Comparison of ENCODE assay signal across 24 cellular contexts in genomic region chr1:85748120-85748519, GRCh38. TPM values are rescaled to one million over a fixed set of nuclear protein-coding genes. Genes with fewer than 3 reads are reported as not detected.
DNase-seq lines count a peak whose midpoint lies in the region; ATAC-seq, FAIRE-seq and TF ChIP-seq lines count a peak whose summit lies in the region.
"Had no signal": no experiment of that assay in that cellular context is flagged by ENCODE, and none has a peak within 500 bp of the region (broad histone marks: within the 10 kb centered on the region; RNA-seq: fewer than 3 reads in every experiment).

No MANE protein-coding gene starts in this region.

- no peaks in the 10 kb centered on the region for H3K4me1 ChIP-seq in Caco-2
- no peaks in the 10 kb centered on the region for H3K4me1 ChIP-seq in NT2/D1 (ENCODE audit: insufficient read depth, insufficient read length)
- H3K4me1 ChIP-seq in K562 (replicated peaks in 1 of 2; ENCODE audit: control insufficient read depth in 2 of 2, insufficient read depth in 2 of 2, low read length in 2 of 2), result no peaks in the 10 kb centered on the region
- no peaks in the 10 kb centered on the region for H3K4me1 ChIP-seq in stomach
- no peaks in the 10 kb centered on the region for H3K4me1 ChIP-seq in suprapubic skin
- no peaks in the 10 kb centered on the region for H3K4me1 ChIP-seq in breast epithelium
- H3K4me1 ChIP-seq: BE2C, BLaER1 had no signal

- no peaks in the 10 kb centered on the region for H4K20me1 ChIP-seq in K562 (replicated peaks; ENCODE audit: control insufficient read depth, insufficient read depth, low read length)
- H4K20me1 ChIP-seq: BLaER1 had no signal

- ATAC-seq in K562, result peak; percentile 78

- TF ChIP-seq POLR2A in K562 (conservative IDR thresholded peaks at IDR 0.05) (no peak), stomach (IDR thresholded peaks at IDR 0.05) (no peak), suprapubic skin (IDR thresholded peaks at IDR 0.05) (no peak), breast epithelium (IDR thresholded peaks at IDR 0.05) (no peak)

- BruUV-seq in Caco-2 (replicated peaks; lab: Mats Ljungman, UMichigan), result no TSS peak
- TSS peak; percentile 74 for BruUV-seq in K562 (replicated peaks; lab: Mats Ljungman, UMichigan)

- H3K36me3 ChIP-seq in Caco-2 (ENCODE audit: control insufficient read depth, insufficient read depth, low read length) (no peaks in the 10 kb centered on the region), NT2/D1 (ENCODE audit: insufficient read depth, insufficient read length, low read length) (no peaks in the 10 kb centered on the region), K562 (ENCODE audit: control insufficient read depth, insufficient read depth, low read length) (no peaks in the 10 kb centered on the region), stomach (no peaks in the 10 kb centered on the region), suprapubic skin (no peaks in the 10 kb centered on the region), breast epithelium (no peaks in the 10 kb centered on the region)
- H3K36me3 ChIP-seq: BE2C, BLaER1 had no signal

- TF ChIP-seq EP300 in K562 (IDR thresholded peaks at IDR 0.05; ENCODE audit: low read length) (no peak), stomach (IDR thresholded peaks at IDR 0.05) (no peak), suprapubic skin (IDR thresholded peaks at IDR 0.05) (no peak)

- DNase-seq in Caco-2 (no peak), DMS53 (lab: John Stamatoyannopoulos, UW) (peak; percentile 65), NT2/D1 (ENCODE audit: low read depth, low spot score) (no peak), K562 (ENCODE audit: extremely low read depth in 1 of 4, low spot score in 3 of 4) (peak in 1 of 4 experiments; percentile 9), HT-29 (ENCODE audit: low spot score) (no peak), stomach (no peak), suprapubic skin (ENCODE audit: low spot score in 2 of 2) (no peak), breast epithelium (ENCODE audit: low spot score in 2 of 2) (no peak)
- DNase-seq: 8988T; ACHN; BE2C; C1 segment of cervical spinal cord; Calu3; CD4-positive, alpha-beta memory T cell; CD4-positive, CD25-positive, alpha-beta regulatory T cell; CD8-positive, alpha-beta memory T cell; COR-L47; DMS79 treated with DMSO at 0.1 percent for 48 hours; GF-D8 had no signal

- WGBS in K562 (ENCODE audit: insufficient coverage, low coverage, missing lambda C conversion rate), result 0% methylated on average over 1 of the region's 1 CpG
- 0 to 87% (median 30%) methylated on average over 1 of the region's 1 CpG for WGBS in stomach, 5 donors
- 83% methylated on average over 1 of the region's 1 CpG for WGBS in suprapubic skin

- H3K27ac Mint-ChIP-seq in Caco-2 (ENCODE audit: unreplicated experiment), result no peak overlapping the region
- H3K27ac Mint-ChIP-seq: CD14-positive monocyte; CD4-positive, alpha-beta memory T cell; CD4-positive, CD25-positive, alpha-beta regulatory T cell; CD8-positive, alpha-beta memory T cell had no signal

- in situ Hi-C loops in K562 (cut with MboI), result no loop called here

- no peaks in the 10 kb centered on the region for H3K36me3 Mint-ChIP-seq in Caco-2 (ENCODE audit: insufficient read depth, unreplicated experiment)
- H3K36me3 Mint-ChIP-seq: CD4-positive, alpha-beta memory T cell; CD4-positive, CD25-positive, alpha-beta regulatory T cell had no signal

- intact Hi-C loops in Caco-2 (cut with micrococcal nuclease; ENCODE audit: unreplicated experiment) (no loop called here), K562 (cut with micrococcal nuclease) (no loop called here), stomach (cut with DNase I; ENCODE audit: low total_unique reads) (no loop called here), breast epithelium (cut with DNase I; ENCODE audit: low total_unique reads) (no loop called here)

- POLR2A ChIA-PET in Caco-2 (lab: Charles Lee), result no interaction called here
- POLR2A ChIA-PET in K562 (lab: Yijun Ruan, JAX), result interaction anchor here (1.4 kb wide), 1 partner anchor 9 kb away, joined by 4 read pairs; no protein-coding TSS in a partner anchor

- TF ChIP-seq RAD21 in K562 (CRISPR knock-in tag; conservative IDR thresholded peaks at IDR 0.05 in 1 of 2, IDR thresholded peaks at IDR 0.05 in 1 of 2), result no peak

- H3K4me3 Mint-ChIP-seq in Caco-2 (ENCODE audit: unreplicated experiment), result peak overlapping the region; percentile 43
- H3K4me3 Mint-ChIP-seq: CD14-positive monocyte; CD4-positive, alpha-beta memory T cell; CD4-positive, CD25-positive, alpha-beta regulatory T cell; CD8-positive, alpha-beta memory T cell had no signal

- H3K27ac ChIP-seq in K562 (ENCODE audit: extremely low read depth, low read depth, low read length) (peak overlapping the region; percentile 45; the same call in 2 of the 3 replicates), stomach (no peak overlapping the region), suprapubic skin (no peak overlapping the region), breast epithelium (no peak overlapping the region)
- H3K27ac ChIP-seq: BLaER1 had no signal

- H3K9me3 ChIP-seq in Caco-2 (no peaks in the 10 kb centered on the region), NT2/D1 (ENCODE audit: insufficient read depth, low read length) (peaks cover 10% of the 10 kb centered on the region), K562 (replicated peaks; ENCODE audit: control insufficient read depth, insufficient read depth, low read depth, low read length) (0 out of 2 replicates have a peak, but pooled peaks cover 3% of the 10 kb centered on the region), stomach (no peaks in the 10 kb centered on the region), suprapubic skin (no peaks in the 10 kb centered on the region), breast epithelium (no peaks in the 10 kb centered on the region)
- H3K9me3 ChIP-seq: BE2C, BLaER1 had no signal

- no peaks in the 10 kb centered on the region for H3K4me1 Mint-ChIP-seq in Caco-2 (ENCODE audit: low read depth, unreplicated experiment)
- H3K4me1 Mint-ChIP-seq: CD14-positive monocyte; CD4-positive, alpha-beta memory T cell; CD4-positive, CD25-positive, alpha-beta regulatory T cell; CD8-positive, alpha-beta memory T cell had no signal

- H3K4me3 ChIP-seq in Caco-2 (ENCODE audit: low read depth, low read length) (peak overlapping the region; percentile 12), NT2/D1 (ENCODE audit: insufficient read length, low read depth) (peak overlapping the region; percentile 21), K562 (no peak overlapping the region; the same call in 1 of the 2 replicates), stomach (no peak overlapping the region), suprapubic skin (no peak overlapping the region), breast epithelium (no peak overlapping the region)
- H3K4me3 ChIP-seq: BLaER1 had no signal

- no peaks in the 10 kb centered on the region for H3K79me2 ChIP-seq in K562 (ENCODE audit: control insufficient read depth, insufficient read depth, low read length)

- H3K9me1 ChIP-seq in K562 (ENCODE audit: control insufficient read depth, insufficient read depth, low read length), result no peaks in the 10 kb centered on the region

- no peak for FAIRE-seq in K562 (lab: Jason Lieb, UNC)
- FAIRE-seq: A204.1, D721Med, GM12891 had no signal

- no peaks in the 10 kb centered on the region for H3K9me3 Mint-ChIP-seq in Caco-2 (ENCODE audit: unreplicated experiment)

- H2AFZ ChIP-seq in K562 (ENCODE audit: low read depth, low read length), result peak overlapping the region; percentile 93

- TF ChIP-seq CTCF in Caco-2 (IDR thresholded peaks at IDR 0.05; ENCODE audit: insufficient read depth in 1 of 2, low read depth in 1 of 2, low read length in 1 of 2, severe bottlenecking in 1 of 2, unreplicated experiment in 1 of 2), result no peak
- no peak for TF ChIP-seq CTCF in K562 (IDR thresholded peaks at IDR 0.05 in 2 of 3, conservative IDR thresholded peaks at IDR 0.05 in 1 of 3; ENCODE audit: insufficient read depth in 2 of 3, low read depth in 1 of 3, low read length in 3 of 3)
- no peak for TF ChIP-seq CTCF in stomach (IDR thresholded peaks at IDR 0.05)
- no peak for TF ChIP-seq CTCF in suprapubic skin (IDR thresholded peaks at IDR 0.05)
- TF ChIP-seq CTCF in breast epithelium (IDR thresholded peaks at IDR 0.05), result no peak

- peak overlapping the region; percentile 43; the same call in 1 of the 2 replicates for H3K4me2 ChIP-seq in K562 (ENCODE audit: insufficient read depth, low read length)
- H3K4me2 ChIP-seq: BLaER1 had no signal

- no peaks in the 10 kb centered on the region for H3K27me3 Mint-ChIP-seq in Caco-2 (ENCODE audit: insufficient read depth, unreplicated experiment)
- H3K27me3 Mint-ChIP-seq: CD4-positive, CD25-positive, alpha-beta regulatory T cell had no signal

- H3K9ac ChIP-seq in NT2/D1 (ENCODE audit: insufficient read length, low read depth) (no peak overlapping the region), K562 (ENCODE audit: insufficient read depth in 1 of 2, low read depth in 2 of 2, low read length in 2 of 2) (no peak overlapping the region)
- H3K9ac ChIP-seq: BLaER1 had no signal

- CTCF ChIA-PET in Caco-2 (lab: Charles Lee), result no interaction called here
- CTCF ChIA-PET in K562 (lab: Yijun Ruan, JAX; ENCODE audit: low intra/inter-chr PET ratio), result no interaction called here

- H3K27me3 ChIP-seq in Caco-2 (replicated peaks; ENCODE audit: control insufficient read depth, insufficient read depth, low read length) (no peaks in the 10 kb centered on the region), NT2/D1 (ENCODE audit: insufficient read depth, insufficient read length) (no peaks in the 10 kb centered on the region), K562 (ENCODE audit: control insufficient read depth in 2 of 2, insufficient read depth in 2 of 2, low read length in 2 of 2) (no peaks in the 10 kb centered on the region), stomach (no peaks in the 10 kb centered on the region), suprapubic skin (no peaks in the 10 kb centered on the region), breast epithelium (no peaks in the 10 kb centered on the region)
- H3K27me3 ChIP-seq: BE2C, BLaER1 had no signal

RNA-seq across cellular contexts. Expression of gene ZNHIT6, which starts 39.9 kb away (rescaled TPM):
- total RNA-seq in Caco-2 (2022) (13.9 and 16.1 TPM in 2 replicates), K562 (2014; rRNA removed) (16.2 and 18.4 TPM in 2 replicates), K562 (2014; rRNA removed; fragmentation: Illumina TruSeq; extraction: Trizol) (28.6 and 31.0 TPM in 2 replicates), K562 (2015; rRNA removed; fragmentation: Illumina TruSeq; extraction: Trizol) (26.5 and 30.6 TPM in 2 replicates), K562 (2021) (18.4 and 21.1 TPM in 2 replicates), stomach (10 to 100 TPM in 3 of 5 donors, 1 to 10 TPM in 2; 6.7 to 12.3 (median 10.4) TPM), suprapubic skin (10 to 100 TPM; 11.0 to 13.8 (median 12.5) TPM), breast epithelium (10 to 100 TPM; 13.8 to 18.1 (median 15.4) TPM)
- total RNA-seq in K562 (2011; cell fraction: chromatin; rRNA removed; ENCODE audit: low replicate concordance), result 4.5 and 21.9 TPM in 2 replicates
- 2.3 and 4.6 TPM in 2 replicates for total RNA-seq in K562 (2011; cell fraction: nucleolus; rRNA removed)
- 10.4 and 21.5 TPM in 2 replicates for total RNA-seq in K562 (2011; cell fraction: nucleoplasm; rRNA removed)
- polyA plus RNA-seq in K562 (2011; rRNA removed) (12.2 and 17.4 TPM in 2 replicates), K562 (2014; fragmentation: Illumina TruSeq; extraction: Trizol) (32.0 and 37.6 TPM in 2 replicates), K562 (2014; fragmentation: Nextera tagmentation; extraction: Ambion mirVana) (10 to 100 TPM; 15.4 to 21.7 TPM), K562 (2014; rRNA removed) (27.8 and 29.7 TPM in 2 replicates), stomach (1 to 10 TPM; 5.6 to 9.2 (median 8.3) TPM)
- polyA plus RNA-seq in K562 (2011; cell fraction: cytosol; rRNA removed), result 5.0 and 9.3 TPM in 2 replicates
- 7.6 and 9.5 TPM in 2 replicates for polyA plus RNA-seq in K562 (2011; cell fraction: nucleus; rRNA removed)
- 16.1 and 29.0 TPM in 2 replicates for polyA plus RNA-seq in K562 (2012)
- polyA minus RNA-seq in K562 (2011; rRNA and poly(A)+ RNA removed), result 17.5 and 18.9 TPM in 2 replicates
- polyA minus RNA-seq in K562 (2011; cell fraction: cytosol; rRNA and poly(A)+ RNA removed), result 5.1 and 6.6 TPM in 2 replicates
- 6.7 and 9.3 TPM in 2 replicates for polyA minus RNA-seq in K562 (2011; cell fraction: nucleus; rRNA and poly(A)+ RNA removed)
- 3.7 and 4.5 TPM in 2 replicates for total RNA-seq in HT-29 (2014; rRNA removed; shearing (Covaris generic))

Comparison
In these comparisons a context has a peak if more than half of its experiments do, and no peak if none do; other contexts are left out.
1. H3K4me3 ChIP-seq: peak in Caco-2 (single experiment) and NT2/D1 (single experiment); none in K562 (single experiment), stomach (0 of 4), suprapubic skin (single experiment) and breast epithelium (0 of 3).